8 cellular contexts compared by ENCODE assay signal in genomic region chr2:9753276-9753600, GRCh38.
DNase-seq lines count a peak whose midpoint lies in the region; ATAC-seq and TF ChIP-seq lines count a peak whose summit lies in the region.

No MANE protein-coding gene starts in this region.

- peaks cover 51% of the 10 kb centered on the region for H3K4me1 Mint-ChIP-seq in CD14-positive monocyte
- peaks cover 17% of the 10 kb centered on the region for H3K4me1 Mint-ChIP-seq in endothelial cell (ENCODE audit: unreplicated experiment)
- H3K4me1 Mint-ChIP-seq in natural killer cell, result peaks cover 47 to 74% of the 10 kb centered on the region in 2 donors

- H3K27me3 Mint-ChIP-seq in CD14-positive monocyte (ENCODE audit: low read depth in 3 of 3) (peaks cover 32 to 63% (median 42%) of the 10 kb centered on the region in 3 donors), endothelial cell (ENCODE audit: unreplicated experiment) (peaks cover 15% of the 10 kb centered on the region), natural killer cell (ENCODE audit: low read depth in 2 of 2) (peaks cover 0 to 33% of the 10 kb centered on the region in 2 donors)

- DNase-seq in CD14-positive monocyte (ENCODE audit: low spot score), result peak; percentile 93
- peak; percentile 52 for DNase-seq in activated CD4-positive, CD25-positive, alpha-beta regulatory T cell treated with anti-CD3 and anti-CD28 coated beads, Interleukin-2, amount 50 U/mL, for 72 hours
- no peak for DNase-seq in endothelial cell (ENCODE audit: low spot score)
- DNase-seq in natural killer cell, result no peak
- DNase-seq in SK-N-DZ (ENCODE audit: low spot score), result no peak
- no peak for DNase-seq in NCI-H748 treated with DMSO at 0.1 percent for 48 hours (lab: John Stamatoyannopoulos, UW)

- intact Hi-C loops in CD14-positive monocyte (cut with micrococcal nuclease), result loop anchor here in 1 of 2 donors (1.0 to 5.0 kb wide), 4 partner anchors 15 to 121 kb away; partner anchors contain the start of gene YWHAQ
- intact Hi-C loops in natural killer cell (cut with micrococcal nuclease), result no loop called here

- peak overlapping the region; percentile 84 to 99 (median 97) for H3K27ac Mint-ChIP-seq in CD14-positive monocyte
- peak overlapping the region; percentile 71 for H3K27ac Mint-ChIP-seq in endothelial cell (ENCODE audit: unreplicated experiment)
- peak overlapping the region; percentile 78 to 93 for H3K27ac Mint-ChIP-seq in natural killer cell

- ATAC-seq in GM19455 (IDR thresholded peaks at IDR 0.05; ENCODE audit: unreplicated experiment) (peak; percentile 75), HG03571 (IDR thresholded peaks at IDR 0.05; ENCODE audit: unreplicated experiment) (peak; percentile 62), natural killer cell (peak; percentile 20 to 57 (median 49))

- H3K4me3 Mint-ChIP-seq in CD14-positive monocyte (peak overlapping the region; percentile 68 to 75), endothelial cell (ENCODE audit: unreplicated experiment) (no peak overlapping the region), natural killer cell (peak overlapping the region; percentile 79)

- peaks cover 2 to 11% of the 10 kb centered on the region in 2 donors for H3K36me3 Mint-ChIP-seq in CD14-positive monocyte
- H3K36me3 Mint-ChIP-seq in endothelial cell (ENCODE audit: low read depth, unreplicated experiment), result peaks cover 3% of the 10 kb centered on the region
- H3K36me3 Mint-ChIP-seq in natural killer cell, result no peaks in the 10 kb centered on the region

- H3K9me3 Mint-ChIP-seq in CD14-positive monocyte (peaks cover 0 to 3% (median under 1%) of the 10 kb centered on the region in 7 donors), endothelial cell (ENCODE audit: unreplicated experiment) (peaks cover 4% of the 10 kb centered on the region), natural killer cell (no peaks in the 10 kb centered on the region)

- TF ChIP-seq CTCF in CD14-positive monocyte (IDR thresholded peaks at IDR 0.05), result no peak
- no peak for TF ChIP-seq CTCF in endothelial cell (IDR thresholded peaks at IDR 0.05; ENCODE audit: unreplicated experiment)
- no peak for TF ChIP-seq CTCF in natural killer cell (IDR thresholded peaks at IDR 0.05)

Comparison
In these comparisons a context has a peak if more than half of its experiments do, and no peak if none do; other contexts are left out.
1. DNase-seq: peak in CD14-positive monocyte (single experiment) and activated CD4-positive, CD25-positive, alpha-beta regulatory T cell treated with anti-CD3 and anti-CD28 coated beads, Interleukin-2, amount 50 U/mL, for 72 hours (single experiment); none in endothelial cell (single experiment), natural killer cell (single experiment), SK-N-DZ (single experiment) and NCI-H748 treated with DMSO at 0.1 percent for 48 hours (single experiment).
2. Peak in every context shown above with its lines, with median percentiles within 50 percentile points of each other: H3K27ac Mint-ChIP-seq and ATAC-seq.